Comparison of ENCODE assay signal across 22 cellular contexts in the genomic region with DNA sequence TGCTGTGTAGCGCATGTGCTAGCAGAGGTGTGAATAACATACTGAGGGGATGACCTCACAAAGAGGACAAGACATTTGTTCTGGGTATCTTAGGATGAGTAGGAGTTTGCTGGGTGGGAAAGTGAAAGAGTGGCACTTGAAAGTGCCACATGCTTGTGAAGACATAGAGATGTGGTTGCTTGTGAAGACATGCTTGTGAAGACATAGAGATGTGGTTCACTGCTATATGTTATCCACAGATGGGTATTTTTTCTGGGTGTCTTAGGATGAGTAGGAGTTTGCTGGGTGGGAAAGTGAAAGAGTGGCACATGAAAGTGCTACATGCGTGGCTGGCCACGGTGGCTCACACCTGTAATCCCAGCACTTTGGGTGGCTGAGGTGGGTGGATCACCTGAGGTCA.
A peak's percentile ranks its signal among the peaks of the same experiment; 100 is the strongest.
DNase-seq lines count a peak whose midpoint lies in the region; ATAC-seq lines count a peak whose summit lies in the region.
"Had no signal": no experiment of that assay in that cellular context is flagged by ENCODE, and none has a peak within 500 bp of the region (broad histone marks: within the 10 kb centered on the region; RNA-seq: fewer than 3 reads in every experiment).

No MANE protein-coding gene starts in this region.

- H2AFZ ChIP-seq in trophoblast cell (ENCODE audit: insufficient read depth, low read length, poor library complexity), result no peak overlapping the region
- H2AFZ ChIP-seq: GM23338 had no signal

- H3K79me2 ChIP-seq in trophoblast cell (ENCODE audit: control insufficient read depth, insufficient read depth, low read length, poor library complexity), result no peaks in the 10 kb centered on the region

- H3K9me3 ChIP-seq in trophoblast cell (ENCODE audit: insufficient read depth, low read depth, low read length), result no peaks in the 10 kb centered on the region
- H3K9me3 ChIP-seq: A549; BE2C; BLaER1 treated with 17β-estradiol and CSF1 and Interleukin-3, amounts not matched to agents 10 nM and 100 nM had no signal

- H3K9me3 Mint-ChIP-seq in activated CD4-positive, alpha-beta T cell treated with anti-CD3 and anti-CD28 coated beads for 36 hours (ENCODE audit: low read depth), result peaks cover 9% of the 10 kb centered on the region
- H3K9me3 Mint-ChIP-seq in activated CD4-positive, alpha-beta T cell treated with anti-CD3 and anti-CD28 coated beads, Interleukin-2, amount 10 ng/mL, durations not matched to agents 7 days and 5 days, result no peaks in the 10 kb centered on the region
- H3K9me3 Mint-ChIP-seq in stimulated activated naive CD8-positive, alpha-beta T cell treated with anti-CD3 and anti-CD28 coated beads, Interleukin-15, amount 100 ng/mL, for 72 hours, result peaks cover 8 to 15% of the 10 kb centered on the region in 2 donors
- H3K9me3 Mint-ChIP-seq: CD4-positive, alpha-beta T cell; GM23338; H9 had no signal

- peaks cover 0 to 3% of the 10 kb centered on the region in 2 experiments for H3K4me1 ChIP-seq in trophoblast cell (ENCODE audit: control insufficient read depth in 1 of 2, insufficient read depth in 2 of 2, low read length in 2 of 2)
- H3K4me1 ChIP-seq: A549; BLaER1 treated with 17β-estradiol and CSF1 and Interleukin-3, amounts not matched to agents 10 nM and 100 nM had no signal

- H4K91ac ChIP-seq in trophoblast cell (ENCODE audit: low read depth, low read length), result peak overlapping the region; percentile 35

- H2BK12ac ChIP-seq in trophoblast cell (ENCODE audit: low read length), result peak overlapping the region; percentile 14

- H3K36me3 Mint-ChIP-seq in activated CD4-positive, alpha-beta T cell treated with anti-CD3 and anti-CD28 coated beads for 36 hours (ENCODE audit: low read depth), result no peaks in the 10 kb centered on the region
- no peaks in the 10 kb centered on the region for H3K36me3 Mint-ChIP-seq in activated CD4-positive, alpha-beta T cell treated with anti-CD3 and anti-CD28 coated beads, Interleukin-2, amount 10 ng/mL, durations not matched to agents 7 days and 5 days (ENCODE audit: low read depth)
- H3K36me3 Mint-ChIP-seq: CD14-positive monocyte; CD8-positive, alpha-beta memory T cell had no signal

- CTCF ChIA-PET in activated CD4-positive, alpha-beta T cell treated with anti-CD3 and anti-CD28 coated beads for 36 hours (lab: Charles Lee), result no interaction called here
- CTCF ChIA-PET in activated CD4-positive, alpha-beta T cell treated with anti-CD3 and anti-CD28 coated beads, Interleukin-2, amount 10 ng/mL, durations not matched to agents 7 days and 5 days (lab: Charles Lee), result interaction anchor here (1.4 kb wide), 1 partner anchor 44 kb away, joined by 3 read pairs; no protein-coding TSS in a partner anchor

- ATAC-seq in activated CD4-positive, alpha-beta T cell treated with anti-CD3 and anti-CD28 coated beads for 36 hours, result peak; percentile 26
- peak; percentile 69 for ATAC-seq in stimulated activated naive CD8-positive, alpha-beta T cell treated with anti-CD3 and anti-CD28 coated beads, Interleukin-15, amount 100 ng/mL, for 72 hours
- ATAC-seq in stimulated activated naive CD8-positive, alpha-beta T cell treated with anti-CD3 and anti-CD28 coated beads, Interleukin-15, Interleukin-2, amounts not matched to agents 100 U/mL and 50 U/mL, for 24 hours, result no peak
- ATAC-seq: A549, GM23338, HCT116 had no signal

- no peak overlapping the region for H3K27ac ChIP-seq in trophoblast cell (ENCODE audit: low read depth, low read length)
- H3K27ac ChIP-seq: A549; BLaER1 treated with 17β-estradiol and CSF1 and Interleukin-3, amounts not matched to agents 10 nM and 100 nM had no signal

- no peak overlapping the region for H3K4me3 Mint-ChIP-seq in activated CD4-positive, alpha-beta T cell treated with anti-CD3 and anti-CD28 coated beads for 36 hours
- no peak overlapping the region for H3K4me3 Mint-ChIP-seq in activated CD4-positive, alpha-beta T cell treated with anti-CD3 and anti-CD28 coated beads, Interleukin-2, amount 10 ng/mL, durations not matched to agents 7 days and 5 days
- no peak overlapping the region for H3K4me3 Mint-ChIP-seq in stimulated activated naive CD8-positive, alpha-beta T cell treated with anti-CD3 and anti-CD28 coated beads, Interleukin-15, amount 100 ng/mL, for 72 hours
- H3K4me3 Mint-ChIP-seq: CD14-positive monocyte; CD4-positive, alpha-beta T cell; CD8-positive, alpha-beta memory T cell; GM23338; H9; HFFc6 had no signal

- H3K4me3 ChIP-seq in trophoblast cell (ENCODE audit: low read depth, low read length), result no peak overlapping the region
- H3K4me3 ChIP-seq: A549; BLaER1 treated with 17β-estradiol and CSF1 and Interleukin-3, amounts not matched to agents 10 nM and 100 nM; GM23338 had no signal

- no peak overlapping the region for H3K4me2 ChIP-seq in trophoblast cell (ENCODE audit: low read length)
- H3K4me2 ChIP-seq: A549; BLaER1 treated with 17β-estradiol and CSF1 and Interleukin-3, amounts not matched to agents 10 nM and 100 nM; GM23338 had no signal

- no peak overlapping the region for H3K14ac ChIP-seq in trophoblast cell (ENCODE audit: low read length)

- intact Hi-C loops in activated CD4-positive, alpha-beta T cell treated with anti-CD3 and anti-CD28 coated beads for 36 hours (cut with DNase I, micrococcal nuclease), result loop anchor here in 1 of 2 experiments (5.0 kb wide), 1 partner anchor 352 kb away; no protein-coding TSS in a partner anchor

- peaks cover 6% of the 10 kb centered on the region for H3K79me1 ChIP-seq in trophoblast cell (ENCODE audit: low read length)

- POLR2A ChIA-PET in activated CD4-positive, alpha-beta T cell treated with anti-CD3 and anti-CD28 coated beads for 36 hours (lab: Charles Lee), result no interaction called here
- POLR2A ChIA-PET in activated CD4-positive, alpha-beta T cell treated with anti-CD3 and anti-CD28 coated beads, Interleukin-2, amount 10 ng/mL, durations not matched to agents 7 days and 5 days (lab: Charles Lee), result no interaction called here

- H3K9ac ChIP-seq in trophoblast cell (ENCODE audit: low read length), result no peak overlapping the region
- H3K9ac ChIP-seq: BLaER1 treated with 17β-estradiol and CSF1 and Interleukin-3, amounts not matched to agents 10 nM and 100 nM had no signal

- no peak overlapping the region for H4K8ac ChIP-seq in trophoblast cell (ENCODE audit: low read depth, low read length)

- no peak overlapping the region for H2BK5ac ChIP-seq in trophoblast cell (ENCODE audit: low read depth, low read length, poor library complexity)

- no peak overlapping the region for H3K23ac ChIP-seq in trophoblast cell (ENCODE audit: low read length)

- H3K27me3 Mint-ChIP-seq in activated CD4-positive, alpha-beta T cell treated with anti-CD3 and anti-CD28 coated beads for 36 hours, result peaks cover 20% of the 10 kb centered on the region
- peaks cover 21% of the 10 kb centered on the region for H3K27me3 Mint-ChIP-seq in activated CD4-positive, alpha-beta T cell treated with anti-CD3 and anti-CD28 coated beads, Interleukin-2, amount 10 ng/mL, durations not matched to agents 7 days and 5 days
- H3K27me3 Mint-ChIP-seq in stimulated activated naive CD8-positive, alpha-beta T cell treated with anti-CD3 and anti-CD28 coated beads, Interleukin-15, amount 100 ng/mL, for 72 hours, result peaks cover 15% of the 10 kb centered on the region

- WGBS in trophoblast cell (ENCODE audit: extremely low coverage, insufficient coverage, insufficient read length), result no CpG with 5 or more reads among the region's 3 CpGs

- no peaks in the 10 kb centered on the region for H3K27me3 ChIP-seq in trophoblast cell (ENCODE audit: insufficient read depth, low read length)
- H3K27me3 ChIP-seq: BE2C; BLaER1 treated with 17β-estradiol and CSF1 and Interleukin-3, amounts not matched to agents 10 nM and 100 nM had no signal

- no peak overlapping the region for H2AK5ac ChIP-seq in trophoblast cell (ENCODE audit: low read length)

- no peak overlapping the region for H3K4ac ChIP-seq in trophoblast cell (ENCODE audit: low read depth, low read length)

- no peak overlapping the region for H3K18ac ChIP-seq in trophoblast cell (ENCODE audit: low read length)

- no peaks in the 10 kb centered on the region for H3K36me3 ChIP-seq in trophoblast cell (ENCODE audit: control insufficient read depth in 1 of 2, insufficient read depth in 2 of 2, low read length in 2 of 2)
- H3K36me3 ChIP-seq: BE2C; BLaER1 treated with 17β-estradiol and CSF1 and Interleukin-3, amounts not matched to agents 10 nM and 100 nM had no signal

- no peak overlapping the region for H4K12ac ChIP-seq in trophoblast cell (ENCODE audit: low read depth, low read length)

- DNase-seq in activated CD4-positive, alpha-beta T cell treated with anti-CD3 and anti-CD28 coated beads for 36 hours, result no peak
- DNase-seq in activated CD4-positive, alpha-beta T cell treated with anti-CD3 and anti-CD28 coated beads, Interleukin-2, amount 10 ng/mL, durations not matched to agents 7 days and 5 days, result no peak
- no peak for DNase-seq in stimulated activated naive CD8-positive, alpha-beta T cell treated with anti-CD3 and anti-CD28 coated beads, Interleukin-15, amount 100 ng/mL, for 72 hours
- DNase-seq in stimulated activated naive CD8-positive, alpha-beta T cell treated with anti-CD3 and anti-CD28 coated beads, Interleukin-15, Interleukin-2, amounts not matched to agents 100 U/mL and 50 U/mL, for 24 hours, result no peak
- no peak for DNase-seq in trophoblast cell
- DNase-seq in NCI-H446 treated with DMSO at 0.1 percent for 48 hours (lab: John Stamatoyannopoulos, UW), result no peak
- DNase-seq: 8988T; ACHN; AML-193; BE2C; CD4-positive, alpha-beta T cell; CD8-positive, alpha-beta memory T cell; DMS 273 treated with DMSO at 0.1 percent for 48 hours; DMS79; GF-D8; H9; HFFc6 had no signal

- H3K27ac Mint-ChIP-seq in activated CD4-positive, alpha-beta T cell treated with anti-CD3 and anti-CD28 coated beads for 36 hours, result no peak overlapping the region
- no peak overlapping the region for H3K27ac Mint-ChIP-seq in activated CD4-positive, alpha-beta T cell treated with anti-CD3 and anti-CD28 coated beads, Interleukin-2, amount 10 ng/mL, durations not matched to agents 7 days and 5 days
- H3K27ac Mint-ChIP-seq in stimulated activated naive CD8-positive, alpha-beta T cell treated with anti-CD3 and anti-CD28 coated beads, Interleukin-15, amount 100 ng/mL, for 72 hours, result no peak overlapping the region
- H3K27ac Mint-ChIP-seq: CD14-positive monocyte; CD4-positive, alpha-beta T cell; CD8-positive, alpha-beta memory T cell; GM23338; H9; HFFc6 had no signal

- H2BK120ac ChIP-seq in trophoblast cell (ENCODE audit: insufficient read depth, low read length, poor library complexity), result no peak overlapping the region

- H3K4me1 Mint-ChIP-seq in activated CD4-positive, alpha-beta T cell treated with anti-CD3 and anti-CD28 coated beads for 36 hours, result no peaks in the 10 kb centered on the region
- no peaks in the 10 kb centered on the region for H3K4me1 Mint-ChIP-seq in activated CD4-positive, alpha-beta T cell treated with anti-CD3 and anti-CD28 coated beads, Interleukin-2, amount 10 ng/mL, durations not matched to agents 7 days and 5 days
- no peaks in the 10 kb centered on the region for H3K4me1 Mint-ChIP-seq in stimulated activated naive CD8-positive, alpha-beta T cell treated with anti-CD3 and anti-CD28 coated beads, Interleukin-15, amount 100 ng/mL, for 72 hours
- H3K4me1 Mint-ChIP-seq: CD14-positive monocyte; CD8-positive, alpha-beta memory T cell had no signal
